In genomic region chr20:24920706-24921105, GRCh38 we compare ENCODE assay signal across 11 cellular contexts. TPM values are rescaled to one million over a fixed set of nuclear protein-coding genes. Genes with fewer than 3 reads are reported as not detected.
DNase-seq lines count a peak whose midpoint lies in the region; TF ChIP-seq lines count a peak whose summit lies in the region.
"Not testable (repeated sequence)": the region's sequence is repeated elsewhere in the genome, so short reads cannot be mapped to it uniquely, and the experiment has no call there.
"Had no signal": no experiment of that assay in that cellular context is flagged by ENCODE, and none has a peak within 500 bp of the region (broad histone marks: within the 10 kb centered on the region; RNA-seq: fewer than 3 reads in every experiment).

No MANE protein-coding gene starts in this region.

- H3K23ac ChIP-seq in trophoblast cell (ENCODE audit: low read length) = not testable (repeated sequence)

- DNase-seq in DMS79 (lab: John Stamatoyannopoulos, UW) (peak; percentile 57), SJCRH30 (peak; percentile 69 to 81), astrocyte of the cerebellum (ENCODE audit: low read depth) (peak; percentile 22), endodermal cell (peak; percentile 3), mucosa of gallbladder (ENCODE audit: low spot score) (peak; percentile 9)
- not testable (repeated sequence) for DNase-seq in trophoblast cell

- not testable (repeated sequence) for H3K36me3 ChIP-seq in KMS-11 (ENCODE audit: insufficient read depth); SJCRH30; endodermal cell (ENCODE audit: control insufficient read depth, insufficient read depth, low read length); trophoblast cell (ENCODE audit: control insufficient read depth in 1 of 2, insufficient read depth in 2 of 2, low read length in 2 of 2)

- H3K18ac ChIP-seq in trophoblast cell (ENCODE audit: low read length) = not testable (repeated sequence)

- not testable (repeated sequence) for H3K4me3 Mint-ChIP-seq in endodermal cell

- H3K9me3 ChIP-seq in SJCRH30 (replicated peaks); endodermal cell (ENCODE audit: control insufficient read depth, low read length); trophoblast cell (ENCODE audit: insufficient read depth, low read depth, low read length): not testable (repeated sequence)

- not testable (repeated sequence) for H3K36me3 Mint-ChIP-seq in endodermal cell (ENCODE audit: low read depth)

- H3K4me1 Mint-ChIP-seq in endodermal cell = not testable (repeated sequence)

- H3K79me1 ChIP-seq in trophoblast cell (ENCODE audit: low read length) = not testable (repeated sequence)

- H2BK5ac ChIP-seq in trophoblast cell (ENCODE audit: low read depth, low read length, poor library complexity) = not testable (repeated sequence)

- H2AFZ ChIP-seq in KMS-11 (ENCODE audit: low read depth); trophoblast cell (ENCODE audit: insufficient read depth, low read length, poor library complexity): not testable (repeated sequence)

- H3K79me2 ChIP-seq in KMS-11 (ENCODE audit: insufficient read depth, low read depth); trophoblast cell (ENCODE audit: control insufficient read depth, insufficient read depth, low read length, poor library complexity): not testable (repeated sequence)

- 94% methylated on average over 1 of the region's 3 CpGs; no CpG with 5 or more reads in 1 of the 2 experiments for WGBS in endodermal cell (ENCODE audit: insufficient coverage in 1 of 2, insufficient read length in 1 of 2), 2 experiments
- WGBS in trophoblast cell (ENCODE audit: extremely low coverage, insufficient coverage, insufficient read length) = no CpG with 5 or more reads among the region's 3 CpGs

- peaks cover 10% of the 10 kb centered on the region for H3K27me3 Mint-ChIP-seq in endodermal cell (ENCODE audit: insufficient read depth)

- not testable (repeated sequence) for H2AK5ac ChIP-seq in trophoblast cell (ENCODE audit: low read length)

- H3K27me3 ChIP-seq in KMS-11 (ENCODE audit: insufficient read depth, low read depth); SJCRH30; endodermal cell (ENCODE audit: control insufficient read depth, insufficient read depth, low read length, poor library complexity, severe bottlenecking); trophoblast cell (ENCODE audit: insufficient read depth, low read length): not testable (repeated sequence)

- not testable (repeated sequence) for H3K27ac Mint-ChIP-seq in endodermal cell

- H3K14ac ChIP-seq in trophoblast cell (ENCODE audit: low read length) = not testable (repeated sequence)

- not testable (repeated sequence) for H4K20me1 ChIP-seq in KMS-11 (ENCODE audit: insufficient read depth)

- not testable (repeated sequence) for H4K91ac ChIP-seq in trophoblast cell (ENCODE audit: low read depth, low read length)

- H3K4me1 ChIP-seq in KMS-11 (ENCODE audit: low read depth, poor library complexity, severe bottlenecking) (peaks cover 24% of the 10 kb centered on the region), SJCRH30 (peaks cover 12% of the 10 kb centered on the region), trophoblast cell (ENCODE audit: control insufficient read depth in 1 of 2, insufficient read depth in 2 of 2, low read length in 2 of 2) (peaks cover 8 to 13% of the 10 kb centered on the region in 2 experiments)
- H3K4me1 ChIP-seq in endodermal cell (ENCODE audit: control insufficient read depth, insufficient read depth, low read length) = not testable (repeated sequence)

- in situ Hi-C loops in astrocyte of the cerebellum (cut with HindIII; ENCODE audit: low sequenced_read_pairs) = not testable (repeated sequence)

- H2BK12ac ChIP-seq in trophoblast cell (ENCODE audit: low read length) = not testable (repeated sequence)

- not testable (repeated sequence) for H4K8ac ChIP-seq in trophoblast cell (ENCODE audit: low read depth, low read length)

- peaks cover 24% of the 10 kb centered on the region for H3K9me3 Mint-ChIP-seq in endodermal cell

- not testable (repeated sequence) for TF ChIP-seq CTCF in KMS-11 (conservative IDR thresholded peaks at IDR 0.05; ENCODE audit: low read depth, low read length); astrocyte of the cerebellum (IDR thresholded peaks at IDR 0.05; ENCODE audit: low read depth, low read length, missing control alignments); endodermal cell (conservative IDR thresholded peaks at IDR 0.05)

- not testable (repeated sequence) for H4K12ac ChIP-seq in trophoblast cell (ENCODE audit: low read depth, low read length)

- not testable (repeated sequence) for H3K4ac ChIP-seq in trophoblast cell (ENCODE audit: low read depth, low read length)

- peak overlapping the region; percentile 53 for H2BK120ac ChIP-seq in trophoblast cell (ENCODE audit: insufficient read depth, low read length, poor library complexity)

- peak overlapping the region; percentile 21; the same call in 1 of the 2 replicates for H3K4me2 ChIP-seq in KMS-11
- H3K4me2 ChIP-seq in trophoblast cell (ENCODE audit: low read length) = not testable (repeated sequence)

- not testable (repeated sequence) for H3K27ac ChIP-seq in KMS-11; endodermal cell (ENCODE audit: low read depth, low read length); trophoblast cell (ENCODE audit: low read depth, low read length)
- peak overlapping the region; percentile 63 for H3K27ac ChIP-seq in SJCRH30

- H3K4me3 ChIP-seq in KMS-11 (IDR thresholded peaks at IDR 0.05; ENCODE audit: insufficient read depth, low read depth, low read length); SJCRH30; astrocyte of the cerebellum (ENCODE audit: low read depth, low read length); endodermal cell (ENCODE audit: low read length); trophoblast cell (ENCODE audit: low read depth, low read length): not testable (repeated sequence)

- H3K9ac ChIP-seq in KMS-11; endodermal cell (ENCODE audit: extremely low read depth, low read length, poor library complexity, severe bottlenecking); trophoblast cell (ENCODE audit: low read length): not testable (repeated sequence)

RNA-seq across cellular contexts. Expression of gene CST7, which starts 28.4 kb away (rescaled TPM):
- not detected in 2 replicates for total RNA-seq in SJCRH30 (2014; rRNA removed; shearing (Covaris generic))
- total RNA-seq in endodermal cell (not detected), mucosa of gallbladder (4.3 TPM)
- not detected for polyA plus RNA-seq in endodermal cell (2013, experiment 1 of 2)
- polyA plus RNA-seq in endodermal cell (2013, experiment 2 of 2) = not detected
- polyA plus RNA-seq in trophoblast cell (2013) = 0.74 and 0.86 TPM in 2 replicates
- total RNA-seq: Caco-2, Daoy, HFFc6 had no signal
- polyA plus RNA-seq: AG04450 had no signal
